In the genomic region with DNA sequence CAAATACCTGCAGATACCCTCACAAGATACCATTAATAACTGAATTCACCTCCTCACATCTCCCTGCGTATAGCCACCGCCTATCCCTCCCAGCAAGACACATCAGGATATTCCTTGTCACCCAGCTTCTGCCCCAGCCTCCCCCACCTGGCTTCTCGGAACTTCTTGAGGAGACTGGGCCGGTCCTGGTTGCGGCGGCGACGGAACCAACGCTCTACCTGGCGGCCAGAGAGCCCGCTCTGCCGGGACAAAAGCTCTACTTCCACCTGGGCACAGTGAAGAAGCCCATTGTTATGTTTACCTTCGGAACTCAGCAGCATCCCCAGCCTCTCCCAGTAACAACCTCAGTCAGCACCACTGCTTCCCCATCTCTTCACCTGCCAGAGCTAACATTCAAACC, we compare ENCODE assay signal across 27 cellular contexts. TPM values are rescaled to one million over a fixed set of nuclear protein-coding genes. Genes with fewer than 3 reads are reported as not detected.
DNase-seq lines count a peak whose midpoint lies in the region; ATAC-seq, FAIRE-seq and TF ChIP-seq lines count a peak whose summit lies in the region.
"Had no signal": no experiment of that assay in that cellular context is flagged by ENCODE, and none has a peak within 500 bp of the region (broad histone marks: within the 10 kb centered on the region; RNA-seq: fewer than 3 reads in every experiment).

No MANE protein-coding gene starts in this region.

- H3K36me3 ChIP-seq in HepG2 (replicated peaks in 1 of 2; ENCODE audit: control insufficient read depth in 1 of 2, insufficient read depth in 2 of 2, low read length in 2 of 2) = peaks cover 35 to 60% of the 10 kb centered on the region in 2 experiments
- peaks cover 0 to 63% (median 31%) of the 10 kb centered on the region in 3 donors for H3K36me3 ChIP-seq in tibial nerve
- H3K36me3 ChIP-seq in HAP-1 (replicated peaks) = peaks cover 64% of the 10 kb centered on the region

- TF ChIP-seq POLR2A in HepG2 (IDR thresholded peaks at IDR 0.05; ENCODE audit: insufficient read depth in 1 of 2, low read depth in 2 of 2, low read length in 2 of 2) (no peak), tibial nerve (IDR thresholded peaks at IDR 0.05) (no peak)

- peaks cover 43% of the 10 kb centered on the region for H3K79me2 ChIP-seq in HepG2 (ENCODE audit: insufficient read depth, low read length)

- no peak for TF ChIP-seq EP300 in HepG2 (IDR thresholded peaks at IDR 0.05; ENCODE audit: low read depth in 2 of 2, low read length in 2 of 2)
- no peak for TF ChIP-seq EP300 in HepG2 (CRISPR knock-in tag; IDR thresholded peaks at IDR 0.05; ENCODE audit: borderline replicate concordance)
- TF ChIP-seq EP300 in tibial nerve (IDR thresholded peaks at IDR 0.05) = no peak

- TF ChIP-seq CTCF in HepG2 (CRISPR knock-in tag; IDR thresholded peaks at IDR 0.05) = no peak
- no peak for TF ChIP-seq CTCF in tibial nerve (IDR thresholded peaks at IDR 0.05)

- no peaks in the 10 kb centered on the region for H3K27me3 Mint-ChIP-seq in activated CD4-positive, alpha-beta T cell treated with anti-CD3 and anti-CD28 coated beads, Interleukin-2, amount 10 ng/mL, durations not matched to agents 24 days and 14 days
- no peaks in the 10 kb centered on the region for H3K27me3 Mint-ChIP-seq in activated CD4-positive, alpha-beta T cell treated with anti-CD3 and anti-CD28 coated beads, Interleukin-2, amount 10 ng/mL, durations not matched to agents 7 days and 5 days
- no peaks in the 10 kb centered on the region for H3K27me3 Mint-ChIP-seq in activated naive CD8-positive, alpha-beta T cell
- H3K27me3 Mint-ChIP-seq: activated CD8-positive, alpha-beta memory T cell treated with anti-CD3 and anti-CD28 coated beads, Interleukin-2, amount 10 ng/mL, durations not matched to agents 7 days and 5 days; stimulated activated naive CD8-positive, alpha-beta T cell treated with anti-CD3 and anti-CD28 coated beads, Interleukin-15, Interleukin-2, amounts not matched to agents 100 ng/mL and 50 ng/mL, for 24 hours had no signal

- intact Hi-C loops in activated CD4-positive, alpha-beta T cell treated with anti-CD3 and anti-CD28 coated beads, Interleukin-2, amount 10 ng/mL, durations not matched to agents 24 days and 14 days (cut with micrococcal nuclease) = no loop called here
- intact Hi-C loops in HepG2 (cut with micrococcal nuclease; ENCODE audit: unreplicated experiment) (no loop called here), left colon (cut with DNase I, micrococcal nuclease) (no loop called here)

- in situ Hi-C loops in HepG2 (cut with HindIII; ENCODE audit: extremely low pct_ligation_motif_present, low pct_unique_long_range_greater_than_20kb) = no loop called here
- in situ Hi-C loops in HAP-1 (cut with MboI; ENCODE audit: low sequenced_read_pairs) = no loop called here

- ATAC-seq in HepG2 (no peak), left colon (no peak)
- ATAC-seq: activated CD8-positive, alpha-beta memory T cell treated with anti-CD3 and anti-CD28 coated beads, Interleukin-2, amount 10 ng/mL, durations not matched to agents 7 days and 5 days; left cardiac atrium had no signal

- no peak for FAIRE-seq in HepG2 (lab: Jason Lieb, UNC)

- peaks cover 25% of the 10 kb centered on the region for H3K4me1 Mint-ChIP-seq in activated CD4-positive, alpha-beta T cell treated with anti-CD3 and anti-CD28 coated beads, Interleukin-2, amount 10 ng/mL, durations not matched to agents 24 days and 14 days
- H3K4me1 Mint-ChIP-seq in activated CD4-positive, alpha-beta T cell treated with anti-CD3 and anti-CD28 coated beads, Interleukin-2, amount 10 ng/mL, durations not matched to agents 7 days and 5 days = peaks cover 36% of the 10 kb centered on the region
- H3K4me1 Mint-ChIP-seq in activated naive CD8-positive, alpha-beta T cell (ENCODE audit: low read depth) = peaks cover 28% of the 10 kb centered on the region

- no peak overlapping the region for H3K4me3 Mint-ChIP-seq in activated CD4-positive, alpha-beta T cell treated with anti-CD3 and anti-CD28 coated beads, Interleukin-2, amount 10 ng/mL, durations not matched to agents 24 days and 14 days
- no peak overlapping the region for H3K4me3 Mint-ChIP-seq in activated CD4-positive, alpha-beta T cell treated with anti-CD3 and anti-CD28 coated beads, Interleukin-2, amount 10 ng/mL, durations not matched to agents 7 days and 5 days
- H3K4me3 Mint-ChIP-seq in activated naive CD8-positive, alpha-beta T cell = no peak overlapping the region
- H3K4me3 Mint-ChIP-seq: activated CD8-positive, alpha-beta memory T cell treated with anti-CD3 and anti-CD28 coated beads, Interleukin-2, amount 10 ng/mL, durations not matched to agents 7 days and 5 days; HFFc6; stimulated activated naive CD8-positive, alpha-beta T cell treated with anti-CD3 and anti-CD28 coated beads, Interleukin-15, Interleukin-2, amounts not matched to agents 100 ng/mL and 50 ng/mL, for 24 hours had no signal

- H3K27ac ChIP-seq in HepG2 (ENCODE audit: extremely low read length, insufficient read depth, low read length) = peak overlapping the region; percentile 30
- H3K27ac ChIP-seq in tibial nerve = peak overlapping the region in 3 of 4 donors; percentile 55 to 99 (median 98)
- H3K27ac ChIP-seq: prostate gland, SK-N-MC had no signal

- no TSS peak for BruUV-seq in HepG2 (replicated peaks; lab: Mats Ljungman, UMichigan)

- H2AFZ ChIP-seq in HepG2 (ENCODE audit: low read length) = no peak overlapping the region

- H3K4me3 ChIP-seq in HepG2 (replicated peaks in 1 of 3; ENCODE audit: insufficient read depth in 1 of 3, low read depth in 2 of 3, low read length in 3 of 3) = no peak overlapping the region
- H3K4me3 ChIP-seq in tibial nerve = no peak overlapping the region
- no peak overlapping the region for H3K4me3 ChIP-seq in HAP-1
- H3K4me3 ChIP-seq: prostate gland, SK-N-MC had no signal

- H3K4me1 ChIP-seq in HepG2 (ENCODE audit: insufficient read depth, low read length) (peaks cover 45% of the 10 kb centered on the region), tibial nerve (peaks cover 0 to 58% (median 42%) of the 10 kb centered on the region in 4 donors), HAP-1 (peaks cover 20% of the 10 kb centered on the region)

- H3K9me3 ChIP-seq in HepG2 (ENCODE audit: low read length) (no peaks in the 10 kb centered on the region), tibial nerve (no peaks in the 10 kb centered on the region), HAP-1 (no peaks in the 10 kb centered on the region)
- H3K9me3 ChIP-seq: prostate gland had no signal

- no peak overlapping the region for H3K4me2 ChIP-seq in HepG2 (ENCODE audit: low read depth, low read length)

- peaks cover 67% of the 10 kb centered on the region for H3K36me3 Mint-ChIP-seq in activated CD4-positive, alpha-beta T cell treated with anti-CD3 and anti-CD28 coated beads, Interleukin-2, amount 10 ng/mL, durations not matched to agents 24 days and 14 days (ENCODE audit: low read depth)
- H3K36me3 Mint-ChIP-seq in activated CD4-positive, alpha-beta T cell treated with anti-CD3 and anti-CD28 coated beads, Interleukin-2, amount 10 ng/mL, durations not matched to agents 7 days and 5 days (ENCODE audit: low read depth) = peaks cover 60% of the 10 kb centered on the region
- H3K36me3 Mint-ChIP-seq in activated naive CD8-positive, alpha-beta T cell = no peaks in the 10 kb centered on the region

- H3K27ac Mint-ChIP-seq in activated CD4-positive, alpha-beta T cell treated with anti-CD3 and anti-CD28 coated beads, Interleukin-2, amount 10 ng/mL, durations not matched to agents 24 days and 14 days = peak overlapping the region; percentile 34
- no peak overlapping the region for H3K27ac Mint-ChIP-seq in activated CD4-positive, alpha-beta T cell treated with anti-CD3 and anti-CD28 coated beads, Interleukin-2, amount 10 ng/mL, durations not matched to agents 7 days and 5 days
- H3K27ac Mint-ChIP-seq in activated naive CD8-positive, alpha-beta T cell = peak overlapping the region; percentile 2
- H3K27ac Mint-ChIP-seq: activated CD8-positive, alpha-beta memory T cell treated with anti-CD3 and anti-CD28 coated beads, Interleukin-2, amount 10 ng/mL, durations not matched to agents 7 days and 5 days; stimulated activated naive CD8-positive, alpha-beta T cell treated with anti-CD3 and anti-CD28 coated beads, Interleukin-15, Interleukin-2, amounts not matched to agents 100 ng/mL and 50 ng/mL, for 24 hours had no signal

- H3K27me3 ChIP-seq in HepG2 (ENCODE audit: control insufficient read depth in 1 of 2, insufficient read depth in 2 of 2, low read length in 2 of 2) = no peaks in the 10 kb centered on the region
- no peaks in the 10 kb centered on the region for H3K27me3 ChIP-seq in tibial nerve
- H3K27me3 ChIP-seq in HAP-1 (ENCODE audit: low read depth) = no peaks in the 10 kb centered on the region

- H4K20me1 ChIP-seq in HepG2 (ENCODE audit: insufficient read depth, low read length) = peaks cover 29% of the 10 kb centered on the region

- CTCF ChIA-PET in activated CD4-positive, alpha-beta T cell treated with anti-CD3 and anti-CD28 coated beads, Interleukin-2, amount 10 ng/mL, durations not matched to agents 7 days and 5 days (lab: Charles Lee) = no interaction called here
- CTCF ChIA-PET in HepG2 (lab: Yijun Ruan, JAX; ENCODE audit: low intra/inter-chr PET ratio, low total read pairs) = no interaction called here

- H3K9me3 Mint-ChIP-seq in activated CD4-positive, alpha-beta T cell treated with anti-CD3 and anti-CD28 coated beads, Interleukin-2, amount 10 ng/mL, durations not matched to agents 24 days and 14 days = no peaks in the 10 kb centered on the region
- H3K9me3 Mint-ChIP-seq in activated CD4-positive, alpha-beta T cell treated with anti-CD3 and anti-CD28 coated beads, Interleukin-2, amount 10 ng/mL, durations not matched to agents 7 days and 5 days = no peaks in the 10 kb centered on the region
- no peaks in the 10 kb centered on the region for H3K9me3 Mint-ChIP-seq in activated naive CD8-positive, alpha-beta T cell (ENCODE audit: low read depth)
- H3K9me3 Mint-ChIP-seq: HFFc6; stimulated activated naive CD8-positive, alpha-beta T cell treated with anti-CD3 and anti-CD28 coated beads, Interleukin-15, Interleukin-2, amounts not matched to agents 100 ng/mL and 50 ng/mL, for 24 hours had no signal

- TF ChIP-seq RAD21 in HepG2 (CRISPR knock-in tag; IDR thresholded peaks at IDR 0.05) = no peak

- DNase-seq in activated CD4-positive, alpha-beta T cell treated with anti-CD3 and anti-CD28 coated beads, Interleukin-2, amount 10 ng/mL, durations not matched to agents 24 days and 14 days = no peak
- DNase-seq in activated CD4-positive, alpha-beta T cell treated with anti-CD3 and anti-CD28 coated beads, Interleukin-2, amount 10 ng/mL, durations not matched to agents 7 days and 5 days = no peak
- DNase-seq in HepG2 (ENCODE audit: low spot score) (no peak), tibial nerve (ENCODE audit: low spot score in 2 of 2) (no peak), HAP-1 (ENCODE audit: low spot score in 2 of 2) (no peak), CD1c-positive myeloid dendritic cell (ENCODE audit: extremely low spot score) (no peak), left colon (no peak)
- DNase-seq: 8988T; activated CD4-positive, CD25-positive, alpha-beta regulatory T cell; activated CD8-positive, alpha-beta memory T cell treated with anti-CD3 and anti-CD28 coated beads, Interleukin-2, amount 10 ng/mL, durations not matched to agents 7 days and 5 days; activated effector memory CD4-positive, alpha-beta T cell treated with Interleukin-2 at 50 U/mL for 16 hours; AML-193; amniotic stem cell; Calu3; EL; HFFc6; left cardiac atrium; NCI-H1436; NCI-H2171; NCI-H526 treated with DMSO at 0.1 percent for 48 hours; stimulated activated CD4-positive, alpha-beta T cell treated with anti-CD3 and anti-CD28 coated beads, Interleukin-1b, Interleukin-23, amount 100 ng/mL, for 48 hours; trophoblast cell had no signal

- POLR2A ChIA-PET in activated CD4-positive, alpha-beta T cell treated with anti-CD3 and anti-CD28 coated beads, Interleukin-2, amount 10 ng/mL, durations not matched to agents 7 days and 5 days (lab: Charles Lee) = no interaction called here
- POLR2A ChIA-PET in HepG2 (lab: Yijun Ruan, JAX) = interaction anchor here (1.6 kb wide), 1 partner anchor 35 kb away, joined by 3 read pairs; no protein-coding TSS in a partner anchor

- H3K9ac ChIP-seq in HepG2 (ENCODE audit: insufficient read depth, low read depth, low read length) = no peak overlapping the region

- WGBS in HepG2 (ENCODE audit: low lambda C conversion rate) = 97% methylated on average over 13 of the region's 13 CpGs
- 93 to 95% methylated on average over 13 of the region's 13 CpGs for WGBS in tibial nerve, 2 donors

RNA-seq across cellular contexts. Expression of a gene that starts 6.7 kb away (rescaled TPM):
- total RNA-seq in activated CD4-positive, alpha-beta T cell treated with anti-CD3 and anti-CD28 coated beads, Interleukin-2, amount 10 ng/mL, durations not matched to agents 24 days and 14 days = 195 TPM in 2 replicates
- total RNA-seq in activated CD4-positive, alpha-beta T cell treated with anti-CD3 and anti-CD28 coated beads, Interleukin-2, amount 10 ng/mL, durations not matched to agents 7 days and 5 days = 100 to 1,000 TPM; 173 to 192 TPM
- total RNA-seq in HepG2 (2016; rRNA removed; fragmentation: Illumina TruSeq; extraction: Trizol) (188 and 298 TPM in 2 replicates), tibial nerve (100 to 1,000 TPM; 137 to 168 (median 140) TPM), left colon (100 to 1,000 TPM; 179 to 205 TPM)
- 172 and 174 TPM in 2 replicates for total RNA-seq in HepG2 (2016; cell fraction: cytosol; rRNA removed; fragmentation: Illumina TruSeq; extraction: Trizol; ENCODE audit: low read depth)
- 172 and 303 TPM in 2 replicates for total RNA-seq in HepG2 (2016; cell fraction: insoluble cytoplasmic fraction; rRNA removed; fragmentation: Illumina TruSeq; extraction: Trizol)
- total RNA-seq in HepG2 (2016; cell fraction: membrane; rRNA removed; fragmentation: Illumina TruSeq; extraction: Trizol) = 391 and 396 TPM in 2 replicates
- total RNA-seq in HepG2 (2016; cell fraction: nucleus; rRNA removed; fragmentation: Illumina TruSeq; extraction: Trizol) = 237 and 286 TPM in 2 replicates
- polyA plus RNA-seq in HepG2 (2011; rRNA removed) = 269 and 315 TPM in 2 replicates
- polyA plus RNA-seq in HepG2 (2011; cell fraction: cytosol; rRNA removed) = 210 and 326 TPM in 2 replicates
- 209 and 246 TPM in 2 replicates for polyA plus RNA-seq in HepG2 (2011; cell fraction: nucleus; rRNA removed)
- polyA plus RNA-seq in HepG2 (2012) = 202 and 241 TPM in 2 replicates
- 183 and 188 TPM in 2 replicates for polyA plus RNA-seq in HepG2 (2016; cell fraction: cytosol; fragmentation: Illumina TruSeq; extraction: Trizol; ENCODE audit: low read depth)
- polyA plus RNA-seq in HepG2 (2016; cell fraction: insoluble cytoplasmic fraction; fragmentation: Illumina TruSeq; extraction: Trizol; ENCODE audit: low read depth) = 211 and 221 TPM in 2 replicates
- 341 and 359 TPM in 2 replicates for polyA plus RNA-seq in HepG2 (2016; cell fraction: membrane; fragmentation: Illumina TruSeq; extraction: Trizol; ENCODE audit: low read depth)
- 425 and 431 TPM in 2 replicates for polyA plus RNA-seq in HepG2 (2016; cell fraction: nucleus; fragmentation: Illumina TruSeq; extraction: Trizol; ENCODE audit: insufficient read depth, low read depth)
- polyA minus RNA-seq in HepG2 (2011; rRNA and poly(A)+ RNA removed; ENCODE audit: low replicate concordance) = 346 and 363 TPM in 2 replicates
- 145 and 155 TPM in 2 replicates for polyA minus RNA-seq in HepG2 (2011; cell fraction: cytosol; rRNA and poly(A)+ RNA removed)
- 108 and 145 TPM in 2 replicates for polyA minus RNA-seq in HepG2 (2011; cell fraction: nucleus; rRNA and poly(A)+ RNA removed)

RNA-seq across cellular contexts. Expression of a gene that starts 14.2 kb away (rescaled TPM):
- 0.12 TPM in 1 of 2 replicates, not detected in the other for total RNA-seq in activated CD4-positive, alpha-beta T cell treated with anti-CD3 and anti-CD28 coated beads, Interleukin-2, amount 10 ng/mL, durations not matched to agents 24 days and 14 days
- total RNA-seq in activated CD4-positive, alpha-beta T cell treated with anti-CD3 and anti-CD28 coated beads, Interleukin-2, amount 10 ng/mL, durations not matched to agents 7 days and 5 days = under 1 TPM in 1 of 2 experiments, not detected in 1; 0.10 TPM
- total RNA-seq in HepG2 (2016; rRNA removed; fragmentation: Illumina TruSeq; extraction: Trizol) = 23.9 and 29.9 TPM in 2 replicates
- 23.6 and 28.6 TPM in 2 replicates for total RNA-seq in HepG2 (2016; cell fraction: cytosol; rRNA removed; fragmentation: Illumina TruSeq; extraction: Trizol; ENCODE audit: low read depth)
- total RNA-seq in HepG2 (2016; cell fraction: insoluble cytoplasmic fraction; rRNA removed; fragmentation: Illumina TruSeq; extraction: Trizol) = 24.2 and 31.1 TPM in 2 replicates
- 36.8 and 45.0 TPM in 2 replicates for total RNA-seq in HepG2 (2016; cell fraction: membrane; rRNA removed; fragmentation: Illumina TruSeq; extraction: Trizol)
- total RNA-seq in HepG2 (2016; cell fraction: nucleus; rRNA removed; fragmentation: Illumina TruSeq; extraction: Trizol) = 13.1 and 16.4 TPM in 2 replicates
- polyA plus RNA-seq in HepG2 (2011; rRNA removed) = 13.3 and 14.3 TPM in 2 replicates
- 13.7 and 18.5 TPM in 2 replicates for polyA plus RNA-seq in HepG2 (2011; cell fraction: cytosol; rRNA removed)
- 22.7 and 24.4 TPM in 2 replicates for polyA plus RNA-seq in HepG2 (2011; cell fraction: nucleus; rRNA removed)
- 8.0 and 10.7 TPM in 2 replicates for polyA plus RNA-seq in HepG2 (2012)
- 31.8 and 41.1 TPM in 2 replicates for polyA plus RNA-seq in HepG2 (2016; cell fraction: cytosol; fragmentation: Illumina TruSeq; extraction: Trizol; ENCODE audit: low read depth)
- 34.4 and 34.7 TPM in 2 replicates for polyA plus RNA-seq in HepG2 (2016; cell fraction: insoluble cytoplasmic fraction; fragmentation: Illumina TruSeq; extraction: Trizol; ENCODE audit: low read depth)
- polyA plus RNA-seq in HepG2 (2016; cell fraction: membrane; fragmentation: Illumina TruSeq; extraction: Trizol; ENCODE audit: low read depth) = 37.6 and 45.5 TPM in 2 replicates
- polyA plus RNA-seq in HepG2 (2016; cell fraction: nucleus; fragmentation: Illumina TruSeq; extraction: Trizol; ENCODE audit: insufficient read depth, low read depth) = 19.8 and 22.9 TPM in 2 replicates
- polyA minus RNA-seq in HepG2 (2011; rRNA and poly(A)+ RNA removed; ENCODE audit: low replicate concordance) = 6.4 and 37.2 TPM in 2 replicates
- polyA minus RNA-seq in HepG2 (2011; cell fraction: cytosol; rRNA and poly(A)+ RNA removed) = 11.8 and 16.0 TPM in 2 replicates
- 13.8 and 14.7 TPM in 2 replicates for polyA minus RNA-seq in HepG2 (2011; cell fraction: nucleus; rRNA and poly(A)+ RNA removed)
- total RNA-seq in tibial nerve = 10 to 100 TPM in 2 of 4 donors, 1 to 10 TPM in 2; 2.1 to 12.2 (median 7.8) TPM
- total RNA-seq in left colon = not detected
- total RNA-seq: RPMI7951 had no signal

RNA-seq across cellular contexts. Expression of a gene that starts 38.8 kb away (rescaled TPM):
- total RNA-seq in activated CD4-positive, alpha-beta T cell treated with anti-CD3 and anti-CD28 coated beads, Interleukin-2, amount 10 ng/mL, durations not matched to agents 24 days and 14 days = 11.5 and 12.5 TPM in 2 replicates
- 10 to 100 TPM; 23.9 to 24.3 TPM for total RNA-seq in activated CD4-positive, alpha-beta T cell treated with anti-CD3 and anti-CD28 coated beads, Interleukin-2, amount 10 ng/mL, durations not matched to agents 7 days and 5 days
- 9.2 and 11.1 TPM in 2 replicates for total RNA-seq in HepG2 (2016; rRNA removed; fragmentation: Illumina TruSeq; extraction: Trizol)
- 1.5 and 1.9 TPM in 2 replicates for total RNA-seq in HepG2 (2016; cell fraction: cytosol; rRNA removed; fragmentation: Illumina TruSeq; extraction: Trizol; ENCODE audit: low read depth)
- 8.8 and 11.0 TPM in 2 replicates for total RNA-seq in HepG2 (2016; cell fraction: insoluble cytoplasmic fraction; rRNA removed; fragmentation: Illumina TruSeq; extraction: Trizol)
- total RNA-seq in HepG2 (2016; cell fraction: membrane; rRNA removed; fragmentation: Illumina TruSeq; extraction: Trizol) = 3.7 and 4.9 TPM in 2 replicates
- 8.5 and 8.9 TPM in 2 replicates for total RNA-seq in HepG2 (2016; cell fraction: nucleus; rRNA removed; fragmentation: Illumina TruSeq; extraction: Trizol)
- polyA plus RNA-seq in HepG2 (2011; rRNA removed) = 15.0 and 18.0 TPM in 2 replicates
- polyA plus RNA-seq in HepG2 (2011; cell fraction: cytosol; rRNA removed) = 7.7 and 9.4 TPM in 2 replicates
- 31.0 and 32.8 TPM in 2 replicates for polyA plus RNA-seq in HepG2 (2011; cell fraction: nucleus; rRNA removed)
- polyA plus RNA-seq in HepG2 (2012) = 8.2 and 9.6 TPM in 2 replicates
- 0.92 and 1.1 TPM in 2 replicates for polyA plus RNA-seq in HepG2 (2016; cell fraction: cytosol; fragmentation: Illumina TruSeq; extraction: Trizol; ENCODE audit: low read depth)
- polyA plus RNA-seq in HepG2 (2016; cell fraction: insoluble cytoplasmic fraction; fragmentation: Illumina TruSeq; extraction: Trizol; ENCODE audit: low read depth) = 7.1 and 9.8 TPM in 2 replicates
- polyA plus RNA-seq in HepG2 (2016; cell fraction: membrane; fragmentation: Illumina TruSeq; extraction: Trizol; ENCODE audit: low read depth) = 2.3 and 3.0 TPM in 2 replicates
- polyA plus RNA-seq in HepG2 (2016; cell fraction: nucleus; fragmentation: Illumina TruSeq; extraction: Trizol; ENCODE audit: insufficient read depth, low read depth) = 13.4 and 14.4 TPM in 2 replicates
- 24.5 and 31.9 TPM in 2 replicates for polyA minus RNA-seq in HepG2 (2011; rRNA and poly(A)+ RNA removed; ENCODE audit: low replicate concordance)
- polyA minus RNA-seq in HepG2 (2011; cell fraction: cytosol; rRNA and poly(A)+ RNA removed) = 13.3 and 14.8 TPM in 2 replicates
- polyA minus RNA-seq in HepG2 (2011; cell fraction: nucleus; rRNA and poly(A)+ RNA removed) = 13.6 and 15.3 TPM in 2 replicates
- 10 to 100 TPM; 45.5 to 63.2 (median 49.5) TPM for total RNA-seq in tibial nerve
- total RNA-seq in left colon = 10 to 100 TPM; 43.5 to 50.4 TPM

RNA-seq across cellular contexts. Expression of a gene that starts 40.3 kb away (rescaled TPM):
- total RNA-seq in activated CD4-positive, alpha-beta T cell treated with anti-CD3 and anti-CD28 coated beads, Interleukin-2, amount 10 ng/mL, durations not matched to agents 24 days and 14 days = 13.3 and 15.2 TPM in 2 replicates
- 10 to 100 TPM; 18.8 to 19.1 TPM for total RNA-seq in activated CD4-positive, alpha-beta T cell treated with anti-CD3 and anti-CD28 coated beads, Interleukin-2, amount 10 ng/mL, durations not matched to agents 7 days and 5 days
- total RNA-seq in HepG2 (2016; rRNA removed; fragmentation: Illumina TruSeq; extraction: Trizol) = 19.0 and 26.2 TPM in 2 replicates
- 12.5 and 13.5 TPM in 2 replicates for total RNA-seq in HepG2 (2016; cell fraction: cytosol; rRNA removed; fragmentation: Illumina TruSeq; extraction: Trizol; ENCODE audit: low read depth)
- 18.9 and 24.2 TPM in 2 replicates for total RNA-seq in HepG2 (2016; cell fraction: insoluble cytoplasmic fraction; rRNA removed; fragmentation: Illumina TruSeq; extraction: Trizol)
- 15.0 and 18.8 TPM in 2 replicates for total RNA-seq in HepG2 (2016; cell fraction: membrane; rRNA removed; fragmentation: Illumina TruSeq; extraction: Trizol)
- 10.4 and 11.9 TPM in 2 replicates for total RNA-seq in HepG2 (2016; cell fraction: nucleus; rRNA removed; fragmentation: Illumina TruSeq; extraction: Trizol)
- 24.4 and 31.9 TPM in 2 replicates for polyA plus RNA-seq in HepG2 (2011; rRNA removed)
- 27.4 and 28.5 TPM in 2 replicates for polyA plus RNA-seq in HepG2 (2011; cell fraction: cytosol; rRNA removed)
- 14.1 and 14.8 TPM in 2 replicates for polyA plus RNA-seq in HepG2 (2011; cell fraction: nucleus; rRNA removed)
- 15.7 and 18.3 TPM in 2 replicates for polyA plus RNA-seq in HepG2 (2012)
- polyA plus RNA-seq in HepG2 (2016; cell fraction: cytosol; fragmentation: Illumina TruSeq; extraction: Trizol; ENCODE audit: low read depth) = 4.3 and 5.1 TPM in 2 replicates
- 30.3 and 30.6 TPM in 2 replicates for polyA plus RNA-seq in HepG2 (2016; cell fraction: insoluble cytoplasmic fraction; fragmentation: Illumina TruSeq; extraction: Trizol; ENCODE audit: low read depth)
- polyA plus RNA-seq in HepG2 (2016; cell fraction: membrane; fragmentation: Illumina TruSeq; extraction: Trizol; ENCODE audit: low read depth) = 12.6 and 13.9 TPM in 2 replicates
- 18.7 and 18.9 TPM in 2 replicates for polyA plus RNA-seq in HepG2 (2016; cell fraction: nucleus; fragmentation: Illumina TruSeq; extraction: Trizol; ENCODE audit: insufficient read depth, low read depth)
- 47.8 and 51.4 TPM in 2 replicates for polyA minus RNA-seq in HepG2 (2011; rRNA and poly(A)+ RNA removed; ENCODE audit: low replicate concordance)
- polyA minus RNA-seq in HepG2 (2011; cell fraction: cytosol; rRNA and poly(A)+ RNA removed) = 18.1 and 20.1 TPM in 2 replicates
- 10.6 and 12.7 TPM in 2 replicates for polyA minus RNA-seq in HepG2 (2011; cell fraction: nucleus; rRNA and poly(A)+ RNA removed)
- 10 to 100 TPM; 22.0 to 40.4 (median 28.5) TPM for total RNA-seq in tibial nerve
- 10 to 100 TPM; 18.9 to 19.0 TPM for total RNA-seq in left colon

RNA-seq across cellular contexts. Expression of a gene that starts 41.8 kb away (rescaled TPM):
- total RNA-seq in activated CD4-positive, alpha-beta T cell treated with anti-CD3 and anti-CD28 coated beads, Interleukin-2, amount 10 ng/mL, durations not matched to agents 24 days and 14 days = 56.2 and 62.3 TPM in 2 replicates
- 10 to 100 TPM; 51.1 to 58.1 TPM for total RNA-seq in activated CD4-positive, alpha-beta T cell treated with anti-CD3 and anti-CD28 coated beads, Interleukin-2, amount 10 ng/mL, durations not matched to agents 7 days and 5 days
- total RNA-seq in HepG2 (2016; rRNA removed; fragmentation: Illumina TruSeq; extraction: Trizol) (31.0 and 34.6 TPM in 2 replicates), tibial nerve (10 to 100 TPM; 30.6 to 42.9 (median 35.3) TPM), left colon (10 to 100 TPM; 35.7 to 38.9 TPM)
- 8.2 and 9.2 TPM in 2 replicates for total RNA-seq in HepG2 (2016; cell fraction: cytosol; rRNA removed; fragmentation: Illumina TruSeq; extraction: Trizol; ENCODE audit: low read depth)
- 32.1 and 33.4 TPM in 2 replicates for total RNA-seq in HepG2 (2016; cell fraction: insoluble cytoplasmic fraction; rRNA removed; fragmentation: Illumina TruSeq; extraction: Trizol)
- 11.8 and 12.8 TPM in 2 replicates for total RNA-seq in HepG2 (2016; cell fraction: membrane; rRNA removed; fragmentation: Illumina TruSeq; extraction: Trizol)
- 27.2 and 30.3 TPM in 2 replicates for total RNA-seq in HepG2 (2016; cell fraction: nucleus; rRNA removed; fragmentation: Illumina TruSeq; extraction: Trizol)
- 30.1 and 33.1 TPM in 2 replicates for polyA plus RNA-seq in HepG2 (2011; rRNA removed)
- 15.2 and 18.5 TPM in 2 replicates for polyA plus RNA-seq in HepG2 (2011; cell fraction: cytosol; rRNA removed)
- polyA plus RNA-seq in HepG2 (2011; cell fraction: nucleus; rRNA removed) = 43.9 and 48.6 TPM in 2 replicates
- polyA plus RNA-seq in HepG2 (2012) = 26.3 and 29.9 TPM in 2 replicates
- polyA plus RNA-seq in HepG2 (2016; cell fraction: cytosol; fragmentation: Illumina TruSeq; extraction: Trizol; ENCODE audit: low read depth) = 2.5 TPM in 2 replicates
- polyA plus RNA-seq in HepG2 (2016; cell fraction: insoluble cytoplasmic fraction; fragmentation: Illumina TruSeq; extraction: Trizol; ENCODE audit: low read depth) = 17.6 and 20.4 TPM in 2 replicates
- 4.2 and 4.3 TPM in 2 replicates for polyA plus RNA-seq in HepG2 (2016; cell fraction: membrane; fragmentation: Illumina TruSeq; extraction: Trizol; ENCODE audit: low read depth)
- polyA plus RNA-seq in HepG2 (2016; cell fraction: nucleus; fragmentation: Illumina TruSeq; extraction: Trizol; ENCODE audit: insufficient read depth, low read depth) = 53.3 and 55.8 TPM in 2 replicates
- polyA minus RNA-seq in HepG2 (2011; rRNA and poly(A)+ RNA removed; ENCODE audit: low replicate concordance) = 37.4 and 74.1 TPM in 2 replicates
- 22.7 and 23.2 TPM in 2 replicates for polyA minus RNA-seq in HepG2 (2011; cell fraction: cytosol; rRNA and poly(A)+ RNA removed)
- polyA minus RNA-seq in HepG2 (2011; cell fraction: nucleus; rRNA and poly(A)+ RNA removed) = 59.4 and 70.0 TPM in 2 replicates
